ENCODE assay signal across 18 cellular contexts in genomic region chr16:88763502-88764053, GRCh38. TPM values are rescaled to one million over a fixed set of nuclear protein-coding genes. Genes with fewer than 3 reads are reported as not detected.
DNase-seq lines count a peak whose midpoint lies in the region; ATAC-seq, FAIRE-seq and TF ChIP-seq lines count a peak whose summit lies in the region.
"Had no signal": no experiment of that assay in that cellular context is flagged by ENCODE, and none has a peak within 500 bp of the region (broad histone marks: within the 10 kb centered on the region; RNA-seq: fewer than 3 reads in every experiment).

No MANE protein-coding gene starts in this region.

- peak; percentile 40 for DNase-seq in SIG-M5 treated with dmso at 0.1 percent for 504 hours (lab: John Stamatoyannopoulos, UW; ENCODE audit: unreplicated experiment)
- DNase-seq in SIG-M5 (lab: John Stamatoyannopoulos, UW) = no peak
- DNase-seq in dermis blood vessel endothelial cell = peak; percentile 66
- peak; percentile 97 for DNase-seq in HepG2 (ENCODE audit: low spot score)
- peak; percentile 68 to 75 for DNase-seq in thyroid gland
- DNase-seq in T-helper 9 cell = no peak
- DNase-seq: activated T-cell treated with anti-CD3 and anti-CD28 coated beads, Interleukin-2, amount 50 U/mL, for 4 hours; DMS79 treated with DMSO at 0.1 percent for 48 hours; MV-4-11; NCI-H524; stimulated activated CD4-positive, alpha-beta T cell treated with anti-CD3 and anti-CD28 coated beads, Interleukin-2, amount 100 ng/mL, for 24 hours had no signal

- H2AFZ ChIP-seq in HepG2 (ENCODE audit: low read length) = no peak overlapping the region

- H3K9me3 ChIP-seq in HepG2 (ENCODE audit: low read length) (no peaks in the 10 kb centered on the region), thyroid gland (no peaks in the 10 kb centered on the region)
- H3K9me3 ChIP-seq: SJSA1 had no signal

- peak; percentile 73 to 82 for TF ChIP-seq EP300 in HepG2 (IDR thresholded peaks at IDR 0.05; ENCODE audit: low read depth in 2 of 2, low read length in 2 of 2)
- peak; percentile 76 for TF ChIP-seq EP300 in HepG2 (CRISPR knock-in tag; IDR thresholded peaks at IDR 0.05; ENCODE audit: borderline replicate concordance)

- H3K4me1 ChIP-seq in HepG2 (ENCODE audit: insufficient read depth, low read length) (peaks cover 66% of the 10 kb centered on the region), thyroid gland (peaks cover 74 to 100% of the 10 kb centered on the region in 2 donors)

- H3K4me3 ChIP-seq in HepG2 (replicated peaks in 1 of 3; ENCODE audit: insufficient read depth in 1 of 3, low read depth in 2 of 3, low read length in 3 of 3) = peak overlapping the region in 1 of 3 experiments; percentile 24; a peak in 1 of 6 replicates
- no peak overlapping the region for H3K4me3 ChIP-seq in thyroid gland (replicated peaks in 1 of 3)
- H3K4me3 ChIP-seq: SJSA1 had no signal

- H3K79me2 ChIP-seq in HepG2 (ENCODE audit: insufficient read depth, low read length) = peaks cover 12% of the 10 kb centered on the region

- CTCF ChIA-PET in HepG2 (lab: Yijun Ruan, JAX; ENCODE audit: low intra/inter-chr PET ratio, low total read pairs) = interaction anchor here (2.1 kb wide), 1 partner anchor 22 kb away, joined by 10 read pairs; the partner anchor contains the start of gene PIEZO1

- peak; percentile 80 for TF ChIP-seq RAD21 in HepG2 (CRISPR knock-in tag; IDR thresholded peaks at IDR 0.05)

- peak overlapping the region; percentile 49 for H3K4me2 ChIP-seq in HepG2 (ENCODE audit: low read depth, low read length)

- 16% methylated on average over 14 of the region's 14 CpGs for WGBS in HepG2 (ENCODE audit: low lambda C conversion rate)
- WGBS in thyroid gland, 2 donors = 45 to 53% methylated on average over 9 to 14 of the region's 14 CpGs

- H3K27ac ChIP-seq in HepG2 (ENCODE audit: extremely low read length, insufficient read depth, low read length) (peak overlapping the region; percentile 33), thyroid gland (peak overlapping the region; percentile 62 to 72 (median 67))
- H3K27ac ChIP-seq: SJSA1 had no signal

- intact Hi-C loops in HepG2 (cut with micrococcal nuclease; ENCODE audit: unreplicated experiment) (no loop called here), thyroid gland (cut with DNase I) (no loop called here)

- peaks cover 28% of the 10 kb centered on the region for H4K20me1 ChIP-seq in HepG2 (ENCODE audit: insufficient read depth, low read length)

- H3K36me3 ChIP-seq in HepG2 (replicated peaks in 1 of 2; ENCODE audit: control insufficient read depth in 1 of 2, insufficient read depth in 2 of 2, low read length in 2 of 2) (no peaks in the 10 kb centered on the region; a peak in 2 of 5 replicates), thyroid gland (no peaks in the 10 kb centered on the region)

- TF ChIP-seq CTCF in HepG2 (CRISPR knock-in tag; IDR thresholded peaks at IDR 0.05) (peak; percentile 71), thyroid gland (IDR thresholded peaks at IDR 0.05) (peak in 2 of 6 experiments; percentile 13 to 31)

- H3K9ac ChIP-seq in HepG2 (ENCODE audit: insufficient read depth, low read depth, low read length) = no peak overlapping the region

- in situ Hi-C loops in HepG2 (cut with HindIII; ENCODE audit: extremely low pct_ligation_motif_present, low pct_unique_long_range_greater_than_20kb) = no loop called here

- H3K27me3 ChIP-seq in HepG2 (ENCODE audit: control insufficient read depth in 1 of 2, insufficient read depth in 2 of 2, low read length in 2 of 2) (no peaks in the 10 kb centered on the region), thyroid gland (no peaks in the 10 kb centered on the region)
- H3K27me3 ChIP-seq: SJSA1 had no signal

- peak; percentile 90 for FAIRE-seq in HepG2 (lab: Jason Lieb, UNC)
- FAIRE-seq: A204.1, islet of Langerhans had no signal

- POLR2A ChIA-PET in HepG2 (lab: Yijun Ruan, JAX) = interaction anchor here (0.6 to 1.6 kb wide), 11 partner anchors 10 to 454 kb away, joined by 3 to 11 read pairs (median 4); partner anchors contain the start of genes APRT, PIEZO1 and ZNF778

- no TSS peak for BruUV-seq in HepG2 (replicated peaks; lab: Mats Ljungman, UMichigan)

- ATAC-seq in HepG2 = peak; percentile 75
- ATAC-seq in HG02798 (IDR thresholded peaks at IDR 0.05; ENCODE audit: poor library complexity, unreplicated experiment) = no peak
- no peak for ATAC-seq in HG02870 (IDR thresholded peaks at IDR 0.05; ENCODE audit: unreplicated experiment)
- ATAC-seq: activated CD4-positive, CD25-positive, alpha-beta regulatory T cell treated with anti-CD3 and anti-CD28 coated beads, Interleukin-2, amount 50 U/mL, for 24 hours; activated T-cell treated with anti-CD3 and anti-CD28 coated beads, Interleukin-2, amount 50 U/mL, for 4 hours; esophagus mucosa had no signal

- TF ChIP-seq POLR2A in HepG2 (IDR thresholded peaks at IDR 0.05; ENCODE audit: insufficient read depth in 1 of 2, low read depth in 2 of 2, low read length in 2 of 2) = no peak
- no peak for TF ChIP-seq POLR2A in thyroid gland (IDR thresholded peaks at IDR 0.05)

RNA-seq across cellular contexts. Expression of gene PIEZO1, which starts 21.4 kb away (rescaled TPM):
- total RNA-seq in dermis blood vessel endothelial cell (354 and 766 TPM in 2 replicates), HepG2 (2016; rRNA removed; fragmentation: Illumina TruSeq; extraction: Trizol) (32.5 and 85.0 TPM in 2 replicates), thyroid gland (100 to 1,000 TPM in 3 of 4 donors, 10 to 100 TPM in 1; 81.2 to 145 (median 113) TPM)
- 42.1 and 42.4 TPM in 2 replicates for total RNA-seq in HepG2 (2016; cell fraction: cytosol; rRNA removed; fragmentation: Illumina TruSeq; extraction: Trizol; ENCODE audit: low read depth)
- total RNA-seq in HepG2 (2016; cell fraction: insoluble cytoplasmic fraction; rRNA removed; fragmentation: Illumina TruSeq; extraction: Trizol) = 27.7 and 89.8 TPM in 2 replicates
- 37.0 TPM in 2 replicates for total RNA-seq in HepG2 (2016; cell fraction: membrane; rRNA removed; fragmentation: Illumina TruSeq; extraction: Trizol)
- 117 and 146 TPM in 2 replicates for total RNA-seq in HepG2 (2016; cell fraction: nucleus; rRNA removed; fragmentation: Illumina TruSeq; extraction: Trizol)
- 67.9 and 93.5 TPM in 2 replicates for polyA plus RNA-seq in HepG2 (2011; rRNA removed)
- polyA plus RNA-seq in HepG2 (2011; cell fraction: cytosol; rRNA removed) = 42.8 and 69.2 TPM in 2 replicates
- polyA plus RNA-seq in HepG2 (2011; cell fraction: nucleus; rRNA removed) = 643 and 860 TPM in 2 replicates
- polyA plus RNA-seq in HepG2 (2012) = 52.4 and 78.3 TPM in 2 replicates
- polyA plus RNA-seq in HepG2 (2016; cell fraction: cytosol; fragmentation: Illumina TruSeq; extraction: Trizol; ENCODE audit: low read depth) = 12.7 and 13.6 TPM in 2 replicates
- 33.4 and 36.7 TPM in 2 replicates for polyA plus RNA-seq in HepG2 (2016; cell fraction: insoluble cytoplasmic fraction; fragmentation: Illumina TruSeq; extraction: Trizol; ENCODE audit: low read depth)
- 20.6 and 22.7 TPM in 2 replicates for polyA plus RNA-seq in HepG2 (2016; cell fraction: membrane; fragmentation: Illumina TruSeq; extraction: Trizol; ENCODE audit: low read depth)
- 296 and 336 TPM in 2 replicates for polyA plus RNA-seq in HepG2 (2016; cell fraction: nucleus; fragmentation: Illumina TruSeq; extraction: Trizol; ENCODE audit: insufficient read depth, low read depth)
- polyA minus RNA-seq in HepG2 (2011; rRNA and poly(A)+ RNA removed; ENCODE audit: low replicate concordance) = 101 and 184 TPM in 2 replicates
- 44.8 and 52.9 TPM in 2 replicates for polyA minus RNA-seq in HepG2 (2011; cell fraction: cytosol; rRNA and poly(A)+ RNA removed)
- 89.5 and 109 TPM in 2 replicates for polyA minus RNA-seq in HepG2 (2011; cell fraction: nucleus; rRNA and poly(A)+ RNA removed)

RNA-seq across cellular contexts. Expression of gene CDT1, which starts 40.0 kb away (rescaled TPM):
- total RNA-seq in dermis blood vessel endothelial cell (5.8 and 22.2 TPM in 2 replicates), HepG2 (2016; rRNA removed; fragmentation: Illumina TruSeq; extraction: Trizol) (16.5 and 23.1 TPM in 2 replicates), thyroid gland (1 to 10 TPM in 2 of 4 donors, under 1 TPM in 2; 0.33 to 1.8 (median 0.99) TPM)
- 14.3 and 18.2 TPM in 2 replicates for total RNA-seq in HepG2 (2016; cell fraction: cytosol; rRNA removed; fragmentation: Illumina TruSeq; extraction: Trizol; ENCODE audit: low read depth)
- 15.0 and 21.7 TPM in 2 replicates for total RNA-seq in HepG2 (2016; cell fraction: insoluble cytoplasmic fraction; rRNA removed; fragmentation: Illumina TruSeq; extraction: Trizol)
- total RNA-seq in HepG2 (2016; cell fraction: membrane; rRNA removed; fragmentation: Illumina TruSeq; extraction: Trizol) = 30.9 and 31.0 TPM in 2 replicates
- 12.6 and 18.8 TPM in 2 replicates for total RNA-seq in HepG2 (2016; cell fraction: nucleus; rRNA removed; fragmentation: Illumina TruSeq; extraction: Trizol)
- 17.9 and 23.8 TPM in 2 replicates for polyA plus RNA-seq in HepG2 (2011; rRNA removed)
- polyA plus RNA-seq in HepG2 (2011; cell fraction: cytosol; rRNA removed) = 15.0 and 37.3 TPM in 2 replicates
- polyA plus RNA-seq in HepG2 (2011; cell fraction: nucleus; rRNA removed) = 29.6 and 46.8 TPM in 2 replicates
- polyA plus RNA-seq in HepG2 (2012) = 13.5 and 17.6 TPM in 2 replicates
- 18.5 and 24.2 TPM in 2 replicates for polyA plus RNA-seq in HepG2 (2016; cell fraction: cytosol; fragmentation: Illumina TruSeq; extraction: Trizol; ENCODE audit: low read depth)
- 22.4 and 29.0 TPM in 2 replicates for polyA plus RNA-seq in HepG2 (2016; cell fraction: insoluble cytoplasmic fraction; fragmentation: Illumina TruSeq; extraction: Trizol; ENCODE audit: low read depth)
- polyA plus RNA-seq in HepG2 (2016; cell fraction: membrane; fragmentation: Illumina TruSeq; extraction: Trizol; ENCODE audit: low read depth) = 25.4 and 37.1 TPM in 2 replicates
- polyA plus RNA-seq in HepG2 (2016; cell fraction: nucleus; fragmentation: Illumina TruSeq; extraction: Trizol; ENCODE audit: insufficient read depth, low read depth) = 34.6 and 39.8 TPM in 2 replicates
- 25.0 and 71.0 TPM in 2 replicates for polyA minus RNA-seq in HepG2 (2011; rRNA and poly(A)+ RNA removed; ENCODE audit: low replicate concordance)
- 28.6 and 52.8 TPM in 2 replicates for polyA minus RNA-seq in HepG2 (2011; cell fraction: cytosol; rRNA and poly(A)+ RNA removed)
- polyA minus RNA-seq in HepG2 (2011; cell fraction: nucleus; rRNA and poly(A)+ RNA removed) = 6.7 and 8.8 TPM in 2 replicates

RNA-seq across cellular contexts. Expression of gene APRT, which starts 48.1 kb away (rescaled TPM):
- 100 and 138 TPM in 2 replicates for total RNA-seq in dermis blood vessel endothelial cell
- 242 and 274 TPM in 2 replicates for total RNA-seq in HepG2 (2016; rRNA removed; fragmentation: Illumina TruSeq; extraction: Trizol)
- total RNA-seq in HepG2 (2016; cell fraction: cytosol; rRNA removed; fragmentation: Illumina TruSeq; extraction: Trizol; ENCODE audit: low read depth) = 163 and 167 TPM in 2 replicates
- 238 and 275 TPM in 2 replicates for total RNA-seq in HepG2 (2016; cell fraction: insoluble cytoplasmic fraction; rRNA removed; fragmentation: Illumina TruSeq; extraction: Trizol)
- 188 and 208 TPM in 2 replicates for total RNA-seq in HepG2 (2016; cell fraction: membrane; rRNA removed; fragmentation: Illumina TruSeq; extraction: Trizol)
- total RNA-seq in HepG2 (2016; cell fraction: nucleus; rRNA removed; fragmentation: Illumina TruSeq; extraction: Trizol) = 99.7 and 110 TPM in 2 replicates
- polyA plus RNA-seq in HepG2 (2011; rRNA removed) = 155 and 210 TPM in 2 replicates
- polyA plus RNA-seq in HepG2 (2011; cell fraction: cytosol; rRNA removed) = 94.2 and 153 TPM in 2 replicates
- polyA plus RNA-seq in HepG2 (2011; cell fraction: nucleus; rRNA removed) = 101 and 126 TPM in 2 replicates
- polyA plus RNA-seq in HepG2 (2012) = 136 and 175 TPM in 2 replicates
- 172 and 184 TPM in 2 replicates for polyA plus RNA-seq in HepG2 (2016; cell fraction: cytosol; fragmentation: Illumina TruSeq; extraction: Trizol; ENCODE audit: low read depth)
- 339 and 349 TPM in 2 replicates for polyA plus RNA-seq in HepG2 (2016; cell fraction: insoluble cytoplasmic fraction; fragmentation: Illumina TruSeq; extraction: Trizol; ENCODE audit: low read depth)
- 196 and 203 TPM in 2 replicates for polyA plus RNA-seq in HepG2 (2016; cell fraction: membrane; fragmentation: Illumina TruSeq; extraction: Trizol; ENCODE audit: low read depth)
- polyA plus RNA-seq in HepG2 (2016; cell fraction: nucleus; fragmentation: Illumina TruSeq; extraction: Trizol; ENCODE audit: insufficient read depth, low read depth) = 192 and 201 TPM in 2 replicates
- polyA minus RNA-seq in HepG2 (2011; rRNA and poly(A)+ RNA removed; ENCODE audit: low replicate concordance) = 83.2 and 86.7 TPM in 2 replicates
- 75.3 and 84.8 TPM in 2 replicates for polyA minus RNA-seq in HepG2 (2011; cell fraction: cytosol; rRNA and poly(A)+ RNA removed)
- 35.7 and 49.8 TPM in 2 replicates for polyA minus RNA-seq in HepG2 (2011; cell fraction: nucleus; rRNA and poly(A)+ RNA removed)
- total RNA-seq in thyroid gland = 100 to 1,000 TPM in 3 of 4 donors, 10 to 100 TPM in 1; 88.9 to 182 (median 118) TPM

RNA-seq across cellular contexts. Expression of gene CTU2, which starts 57.3 kb away (rescaled TPM):
- 11.6 and 17.6 TPM in 2 replicates for total RNA-seq in dermis blood vessel endothelial cell
- 21.9 TPM in 2 replicates for total RNA-seq in HepG2 (2016; rRNA removed; fragmentation: Illumina TruSeq; extraction: Trizol)
- total RNA-seq in HepG2 (2016; cell fraction: cytosol; rRNA removed; fragmentation: Illumina TruSeq; extraction: Trizol; ENCODE audit: low read depth) = 11.4 and 12.8 TPM in 2 replicates
- total RNA-seq in HepG2 (2016; cell fraction: insoluble cytoplasmic fraction; rRNA removed; fragmentation: Illumina TruSeq; extraction: Trizol) = 16.8 and 22.4 TPM in 2 replicates
- 13.8 and 15.9 TPM in 2 replicates for total RNA-seq in HepG2 (2016; cell fraction: membrane; rRNA removed; fragmentation: Illumina TruSeq; extraction: Trizol)
- total RNA-seq in HepG2 (2016; cell fraction: nucleus; rRNA removed; fragmentation: Illumina TruSeq; extraction: Trizol) = 16.7 and 17.2 TPM in 2 replicates
- 13.3 and 18.5 TPM in 2 replicates for polyA plus RNA-seq in HepG2 (2011; rRNA removed)
- polyA plus RNA-seq in HepG2 (2011; cell fraction: cytosol; rRNA removed) = 11.8 and 19.4 TPM in 2 replicates
- 63.3 and 73.6 TPM in 2 replicates for polyA plus RNA-seq in HepG2 (2011; cell fraction: nucleus; rRNA removed)
- polyA plus RNA-seq in HepG2 (2012) = 11.6 and 15.1 TPM in 2 replicates
- 12.4 and 16.5 TPM in 2 replicates for polyA plus RNA-seq in HepG2 (2016; cell fraction: cytosol; fragmentation: Illumina TruSeq; extraction: Trizol; ENCODE audit: low read depth)
- polyA plus RNA-seq in HepG2 (2016; cell fraction: insoluble cytoplasmic fraction; fragmentation: Illumina TruSeq; extraction: Trizol; ENCODE audit: low read depth) = 20.9 and 22.4 TPM in 2 replicates
- polyA plus RNA-seq in HepG2 (2016; cell fraction: membrane; fragmentation: Illumina TruSeq; extraction: Trizol; ENCODE audit: low read depth) = 13.3 and 14.9 TPM in 2 replicates
- 39.4 and 44.9 TPM in 2 replicates for polyA plus RNA-seq in HepG2 (2016; cell fraction: nucleus; fragmentation: Illumina TruSeq; extraction: Trizol; ENCODE audit: insufficient read depth, low read depth)
- polyA minus RNA-seq in HepG2 (2011; rRNA and poly(A)+ RNA removed; ENCODE audit: low replicate concordance) = 23.1 and 25.7 TPM in 2 replicates
- 15.2 and 18.6 TPM in 2 replicates for polyA minus RNA-seq in HepG2 (2011; cell fraction: cytosol; rRNA and poly(A)+ RNA removed)
- polyA minus RNA-seq in HepG2 (2011; cell fraction: nucleus; rRNA and poly(A)+ RNA removed) = 19.3 and 20.7 TPM in 2 replicates
- total RNA-seq in thyroid gland = 10 to 100 TPM in 2 of 4 donors, 1 to 10 TPM in 2; 7.7 to 21.2 (median 13.6) TPM

RNA-seq across cellular contexts. Expression of gene RNF166, which starts 57.4 kb away (rescaled TPM):
- total RNA-seq in dermis blood vessel endothelial cell (11.6 and 15.1 TPM in 2 replicates), HepG2 (2016; rRNA removed; fragmentation: Illumina TruSeq; extraction: Trizol) (15.1 and 23.0 TPM in 2 replicates), thyroid gland (10 to 100 TPM; 12.5 to 26.8 (median 19.1) TPM)
- total RNA-seq in HepG2 (2016; cell fraction: cytosol; rRNA removed; fragmentation: Illumina TruSeq; extraction: Trizol; ENCODE audit: low read depth) = 36.0 and 37.2 TPM in 2 replicates
- total RNA-seq in HepG2 (2016; cell fraction: insoluble cytoplasmic fraction; rRNA removed; fragmentation: Illumina TruSeq; extraction: Trizol) = 17.3 and 23.3 TPM in 2 replicates
- total RNA-seq in HepG2 (2016; cell fraction: membrane; rRNA removed; fragmentation: Illumina TruSeq; extraction: Trizol) = 41.6 and 45.9 TPM in 2 replicates
- total RNA-seq in HepG2 (2016; cell fraction: nucleus; rRNA removed; fragmentation: Illumina TruSeq; extraction: Trizol) = 14.0 and 14.1 TPM in 2 replicates
- polyA plus RNA-seq in HepG2 (2011; rRNA removed) = 21.4 and 26.2 TPM in 2 replicates
- 14.8 and 24.4 TPM in 2 replicates for polyA plus RNA-seq in HepG2 (2011; cell fraction: cytosol; rRNA removed)
- polyA plus RNA-seq in HepG2 (2011; cell fraction: nucleus; rRNA removed) = 83.8 and 91.3 TPM in 2 replicates
- 12.2 and 16.1 TPM in 2 replicates for polyA plus RNA-seq in HepG2 (2012)
- 22.9 and 25.4 TPM in 2 replicates for polyA plus RNA-seq in HepG2 (2016; cell fraction: cytosol; fragmentation: Illumina TruSeq; extraction: Trizol; ENCODE audit: low read depth)
- 19.2 and 20.2 TPM in 2 replicates for polyA plus RNA-seq in HepG2 (2016; cell fraction: insoluble cytoplasmic fraction; fragmentation: Illumina TruSeq; extraction: Trizol; ENCODE audit: low read depth)
- polyA plus RNA-seq in HepG2 (2016; cell fraction: membrane; fragmentation: Illumina TruSeq; extraction: Trizol; ENCODE audit: low read depth) = 32.0 and 34.1 TPM in 2 replicates
- polyA plus RNA-seq in HepG2 (2016; cell fraction: nucleus; fragmentation: Illumina TruSeq; extraction: Trizol; ENCODE audit: insufficient read depth, low read depth) = 36.7 and 43.4 TPM in 2 replicates
- polyA minus RNA-seq in HepG2 (2011; rRNA and poly(A)+ RNA removed; ENCODE audit: low replicate concordance) = 11.5 and 25.6 TPM in 2 replicates
- polyA minus RNA-seq in HepG2 (2011; cell fraction: cytosol; rRNA and poly(A)+ RNA removed) = 12.9 and 17.8 TPM in 2 replicates
- polyA minus RNA-seq in HepG2 (2011; cell fraction: nucleus; rRNA and poly(A)+ RNA removed) = 14.2 and 18.7 TPM in 2 replicates

Comparison
In these comparisons a context has a peak if more than half of its experiments do, and no peak if none do; other contexts are left out.
1. DNase-seq: peak in SIG-M5 treated with dmso at 0.1 percent for 504 hours (single experiment), dermis blood vessel endothelial cell (single experiment), HepG2 (single experiment) and thyroid gland (2 of 2); none in SIG-M5 (single experiment) and T-helper 9 cell (single experiment).